ENCODE assay signal across 8 cellular contexts in genomic region chr5:145887976-145888574, GRCh38. TPM values are rescaled to one million over a fixed set of nuclear protein-coding genes. Genes with fewer than 3 reads are reported as not detected.
DNase-seq lines count a peak whose midpoint lies in the region; ATAC-seq and TF ChIP-seq lines count a peak whose summit lies in the region.

No MANE protein-coding gene starts in this region.

- no peaks in the 10 kb centered on the region for H3K36me3 ChIP-seq in upper lobe of right lung

- no peaks in the 10 kb centered on the region for H3K4me1 ChIP-seq in upper lobe of right lung

- H3K9me3 ChIP-seq in upper lobe of right lung: no peaks in the 10 kb centered on the region

- no peaks in the 10 kb centered on the region for H3K27me3 ChIP-seq in upper lobe of right lung

- TF ChIP-seq RAD21 in Ishikawa (IDR thresholded peaks at IDR 0.05; ENCODE audit: low read depth): peak; percentile 67

- DNase-seq in iPS DF 4.7 (ENCODE audit: extremely low read depth, low spot score) (peak; percentile 25), upper lobe of right lung (no peak), activated gamma-delta T cell treated with Interleukin-2 at 50 U/mL for 16 hours (no peak)

- no peak overlapping the region for H3K4me3 ChIP-seq in upper lobe of right lung

- TF ChIP-seq CTCF in GM12874 (IDR thresholded peaks at IDR 0.05; ENCODE audit: insufficient read depth, low read depth, low read length) (peak; percentile 44; the same call in 1 of the 2 replicates), VCaP (conservative IDR thresholded peaks at IDR 0.05) (peak; percentile 83), upper lobe of right lung (IDR thresholded peaks at IDR 0.05) (peak; percentile 59)

- ATAC-seq in upper lobe of right lung (peak; percentile 81), HG03439 (IDR thresholded peaks at IDR 0.05; ENCODE audit: unreplicated experiment) (no peak), HG03457 (IDR thresholded peaks at IDR 0.05; ENCODE audit: unreplicated experiment) (no peak)

- intact Hi-C loops in upper lobe of right lung (cut with DNase I): no loop called here

- H3K27ac ChIP-seq in VCaP (no peak overlapping the region), upper lobe of right lung (no peak overlapping the region)

- no peak for TF ChIP-seq EP300 in Ishikawa (IDR thresholded peaks at IDR 0.05; ENCODE audit: borderline replicate concordance)

TF ChIP-seq in Ishikawa, 13 proteins besides CTCF, POLR2A, EP300 and RAD21:
- TF ChIP-seq, protein P1, sequence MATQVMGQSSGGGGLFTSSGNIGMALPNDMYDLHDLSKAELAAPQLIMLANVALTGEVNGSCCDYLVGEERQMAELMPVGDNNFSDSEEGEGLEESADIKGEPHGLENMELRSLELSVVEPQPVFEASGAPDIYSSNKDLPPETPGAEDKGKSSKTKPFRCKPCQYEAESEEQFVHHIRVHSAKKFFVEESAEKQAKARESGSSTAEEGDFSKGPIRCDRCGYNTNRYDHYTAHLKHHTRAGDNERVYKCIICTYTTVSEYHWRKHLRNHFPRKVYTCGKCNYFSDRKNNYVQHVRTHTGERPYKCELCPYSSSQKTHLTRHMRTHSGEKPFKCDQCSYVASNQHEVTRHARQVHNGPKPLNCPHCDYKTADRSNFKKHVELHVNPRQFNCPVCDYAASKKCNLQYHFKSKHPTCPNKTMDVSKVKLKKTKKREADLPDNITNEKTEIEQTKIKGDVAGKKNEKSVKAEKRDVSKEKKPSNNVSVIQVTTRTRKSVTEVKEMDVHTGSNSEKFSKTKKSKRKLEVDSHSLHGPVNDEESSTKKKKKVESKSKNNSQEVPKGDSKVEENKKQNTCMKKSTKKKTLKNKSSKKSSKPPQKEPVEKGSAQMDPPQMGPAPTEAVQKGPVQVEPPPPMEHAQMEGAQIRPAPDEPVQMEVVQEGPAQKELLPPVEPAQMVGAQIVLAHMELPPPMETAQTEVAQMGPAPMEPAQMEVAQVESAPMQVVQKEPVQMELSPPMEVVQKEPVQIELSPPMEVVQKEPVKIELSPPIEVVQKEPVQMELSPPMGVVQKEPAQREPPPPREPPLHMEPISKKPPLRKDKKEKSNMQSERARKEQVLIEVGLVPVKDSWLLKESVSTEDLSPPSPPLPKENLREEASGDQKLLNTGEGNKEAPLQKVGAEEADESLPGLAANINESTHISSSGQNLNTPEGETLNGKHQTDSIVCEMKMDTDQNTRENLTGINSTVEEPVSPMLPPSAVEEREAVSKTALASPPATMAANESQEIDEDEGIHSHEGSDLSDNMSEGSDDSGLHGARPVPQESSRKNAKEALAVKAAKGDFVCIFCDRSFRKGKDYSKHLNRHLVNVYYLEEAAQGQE (IDR thresholded peaks at IDR 0.05; ENCODE audit: low read depth): no peak
- no peak for TF ChIP-seq EGR1 (IDR thresholded peaks at IDR 0.05)
- no peak for TF ChIP-seq TCF12 (IDR thresholded peaks at IDR 0.05; ENCODE audit: low read depth)
- no peak for TF ChIP-seq TAF1 (IDR thresholded peaks at IDR 0.05; ENCODE audit: low read depth)
- no peak for TF ChIP-seq YY1 (IDR thresholded peaks at IDR 0.05; ENCODE audit: low read depth)
- TF ChIP-seq CEBPB (IDR thresholded peaks at IDR 0.05): no peak
- no peak for TF ChIP-seq USF1 (IDR thresholded peaks at IDR 0.05)
- TF ChIP-seq TEAD4 (IDR thresholded peaks at IDR 0.05): no peak
- no peak for TF ChIP-seq NFIC (IDR thresholded peaks at IDR 0.05)
- no peak for TF ChIP-seq FOXM1 (IDR thresholded peaks at IDR 0.05; ENCODE audit: borderline replicate concordance, low read depth)
- no peak for TF ChIP-seq CREB1 (IDR thresholded peaks at IDR 0.05; ENCODE audit: low read depth)
- TF ChIP-seq, protein P2, sequence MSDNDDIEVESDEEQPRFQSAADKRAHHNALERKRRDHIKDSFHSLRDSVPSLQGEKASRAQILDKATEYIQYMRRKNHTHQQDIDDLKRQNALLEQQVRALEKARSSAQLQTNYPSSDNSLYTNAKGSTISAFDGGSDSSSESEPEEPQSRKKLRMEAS (IDR thresholded peaks at IDR 0.05): no peak
- TF ChIP-seq ZBTB7A (IDR thresholded peaks at IDR 0.05; ENCODE audit: low read depth): no peak

RNA-seq across cellular contexts. Expression of gene GRXCR2, which starts 15.3 kb away (rescaled TPM):
- total RNA-seq in upper lobe of right lung: not detected

RNA-seq across cellular contexts. Expression of gene SH3RF2, which starts 48.3 kb away (rescaled TPM):
- total RNA-seq in upper lobe of right lung: 12.4 TPM

RNA-seq across cellular contexts. Expression of gene PRELID2, which starts 52.9 kb away (rescaled TPM):
- total RNA-seq in upper lobe of right lung: 9.2 TPM
